8 cellular contexts compared by ENCODE assay signal in genomic region chr19:2479556-2480194, GRCh38. TPM values are rescaled to one million over a fixed set of nuclear protein-coding genes. Genes with fewer than 3 reads are reported as not detected.
DNase-seq lines count a peak whose midpoint lies in the region; ATAC-seq and TF ChIP-seq lines count a peak whose summit lies in the region.

No MANE protein-coding gene starts in this region.

- peak overlapping the region; percentile 21 to 100 for H3K4me3 Mint-ChIP-seq in CD14-positive monocyte
- peak overlapping the region; percentile 99 for H3K4me3 Mint-ChIP-seq in central memory CD8-positive, alpha-beta T cell

- H3K9me3 Mint-ChIP-seq in CD14-positive monocyte = peaks cover 12 to 21% (median 17%) of the 10 kb centered on the region in 7 donors
- peaks cover 6% of the 10 kb centered on the region for H3K9me3 Mint-ChIP-seq in central memory CD8-positive, alpha-beta T cell

- H3K79me2 ChIP-seq in neural cell (replicated peaks; ENCODE audit: insufficient read depth, low read length) = no peaks in the 10 kb centered on the region

- peaks cover 16 to 19% of the 10 kb centered on the region in 2 donors for H3K36me3 Mint-ChIP-seq in CD14-positive monocyte
- H3K36me3 Mint-ChIP-seq in central memory CD8-positive, alpha-beta T cell (ENCODE audit: insufficient read depth) = peaks cover 38% of the 10 kb centered on the region

- H3K27me3 Mint-ChIP-seq in CD14-positive monocyte (ENCODE audit: low read depth in 3 of 3) = peaks cover 3 to 13% (median 4%) of the 10 kb centered on the region in 3 donors
- no peaks in the 10 kb centered on the region for H3K27me3 Mint-ChIP-seq in central memory CD8-positive, alpha-beta T cell

- H2AFZ ChIP-seq in neural cell (ENCODE audit: low read depth, low read length) = no peak overlapping the region

- intact Hi-C loops in CD14-positive monocyte (cut with micrococcal nuclease) = loop anchor here (2.0 to 5.0 kb wide), 4 partner anchors 15 to 158 kb away; no protein-coding TSS in a partner anchor

- DNase-seq in CD14-positive monocyte (ENCODE audit: low spot score) = no peak
- no peak for DNase-seq in HL-60 (ENCODE audit: low read depth in 1 of 2, low spot score in 1 of 2)
- DNase-seq in central memory CD8-positive, alpha-beta T cell (ENCODE audit: low spot score in 2 of 2) = no peak
- no peak for DNase-seq in stimulated activated CD4-positive, alpha-beta T cell treated with anti-CD3 and anti-CD28 coated beads, Interleukin-4, amount 100 ng/mL, for 1 hour
- DNase-seq in EL = no peak
- no peak for DNase-seq in kidney tubule cell (ENCODE audit: low spot score)

- H3K4me2 ChIP-seq in neural cell (ENCODE audit: low read length) = no peak overlapping the region

- H3K4me1 Mint-ChIP-seq in CD14-positive monocyte = peaks cover 18% of the 10 kb centered on the region
- H3K4me1 Mint-ChIP-seq in central memory CD8-positive, alpha-beta T cell = peaks cover 33% of the 10 kb centered on the region

- TF ChIP-seq EP300 in neural cell (conservative IDR thresholded peaks at IDR 0.05; ENCODE audit: poor library complexity, severe bottlenecking) = no peak

- H3K27ac Mint-ChIP-seq in CD14-positive monocyte = peak overlapping the region in 6 of 7 donors; percentile 46 to 94 (median 89)
- peak overlapping the region; percentile 41 for H3K27ac Mint-ChIP-seq in central memory CD8-positive, alpha-beta T cell (ENCODE audit: low read depth)

- no peak for TF ChIP-seq RAD21 in neural cell (conservative IDR thresholded peaks at IDR 0.05)

- peaks cover 3% of the 10 kb centered on the region for H3K9me3 ChIP-seq in neural cell (ENCODE audit: low read length)

- H3K9me2 ChIP-seq in neural cell (ENCODE audit: insufficient read depth, low read length) = no peaks in the 10 kb centered on the region

- TF ChIP-seq CTCF in CD14-positive monocyte (IDR thresholded peaks at IDR 0.05) (peak; percentile 53), HL-60 (IDR thresholded peaks at IDR 0.05; ENCODE audit: insufficient read depth, low read length) (no peak), neural cell (IDR thresholded peaks at IDR 0.05; ENCODE audit: poor library complexity, severe bottlenecking) (peak; percentile 20)

- no peak for ATAC-seq in central memory CD8-positive, alpha-beta T cell (replicated peaks; ENCODE audit: extremely low read depth, poor library complexity, severe bottlenecking)
- ATAC-seq in HG02678 (IDR thresholded peaks at IDR 0.05; ENCODE audit: unreplicated experiment) = no peak

- peak overlapping the region; percentile 89 for H3K27ac ChIP-seq in HL-60 (replicated peaks)
- no peak overlapping the region for H3K27ac ChIP-seq in neural cell (ENCODE audit: low read length)

- H3K27me3 ChIP-seq in HL-60 (ENCODE audit: insufficient read depth, poor library complexity, severe bottlenecking) (no peaks in the 10 kb centered on the region), neural cell (ENCODE audit: insufficient read depth, low read depth, low read length) (peaks cover 61% of the 10 kb centered on the region)

- H3F3A ChIP-seq in neural cell (ENCODE audit: insufficient read depth, low read length, poor library complexity, severe bottlenecking) = no peaks in the 10 kb centered on the region

- no peak overlapping the region for H3K9ac ChIP-seq in neural cell (ENCODE audit: low read length)

- H3K4me3 ChIP-seq in HL-60 (replicated peaks; ENCODE audit: insufficient read depth, low read length) (no peak overlapping the region), neural cell (ENCODE audit: low read length) (no peak overlapping the region)

- H4K20me1 ChIP-seq in neural cell (ENCODE audit: insufficient read depth) = no peaks in the 10 kb centered on the region

- H3K36me3 ChIP-seq in neural cell (ENCODE audit: insufficient read depth, low read length) = no peaks in the 10 kb centered on the region

TF ChIP-seq in neural cell, 6 proteins besides CTCF, POLR2A, EP300 and RAD21:
- TF ChIP-seq TAF1 (IDR thresholded peaks at IDR 0.05; ENCODE audit: low read depth) (no peak), SMC3 (conservative IDR thresholded peaks at IDR 0.05; ENCODE audit: poor library complexity) (no peak)
- TF ChIP-seq, protein P1, sequence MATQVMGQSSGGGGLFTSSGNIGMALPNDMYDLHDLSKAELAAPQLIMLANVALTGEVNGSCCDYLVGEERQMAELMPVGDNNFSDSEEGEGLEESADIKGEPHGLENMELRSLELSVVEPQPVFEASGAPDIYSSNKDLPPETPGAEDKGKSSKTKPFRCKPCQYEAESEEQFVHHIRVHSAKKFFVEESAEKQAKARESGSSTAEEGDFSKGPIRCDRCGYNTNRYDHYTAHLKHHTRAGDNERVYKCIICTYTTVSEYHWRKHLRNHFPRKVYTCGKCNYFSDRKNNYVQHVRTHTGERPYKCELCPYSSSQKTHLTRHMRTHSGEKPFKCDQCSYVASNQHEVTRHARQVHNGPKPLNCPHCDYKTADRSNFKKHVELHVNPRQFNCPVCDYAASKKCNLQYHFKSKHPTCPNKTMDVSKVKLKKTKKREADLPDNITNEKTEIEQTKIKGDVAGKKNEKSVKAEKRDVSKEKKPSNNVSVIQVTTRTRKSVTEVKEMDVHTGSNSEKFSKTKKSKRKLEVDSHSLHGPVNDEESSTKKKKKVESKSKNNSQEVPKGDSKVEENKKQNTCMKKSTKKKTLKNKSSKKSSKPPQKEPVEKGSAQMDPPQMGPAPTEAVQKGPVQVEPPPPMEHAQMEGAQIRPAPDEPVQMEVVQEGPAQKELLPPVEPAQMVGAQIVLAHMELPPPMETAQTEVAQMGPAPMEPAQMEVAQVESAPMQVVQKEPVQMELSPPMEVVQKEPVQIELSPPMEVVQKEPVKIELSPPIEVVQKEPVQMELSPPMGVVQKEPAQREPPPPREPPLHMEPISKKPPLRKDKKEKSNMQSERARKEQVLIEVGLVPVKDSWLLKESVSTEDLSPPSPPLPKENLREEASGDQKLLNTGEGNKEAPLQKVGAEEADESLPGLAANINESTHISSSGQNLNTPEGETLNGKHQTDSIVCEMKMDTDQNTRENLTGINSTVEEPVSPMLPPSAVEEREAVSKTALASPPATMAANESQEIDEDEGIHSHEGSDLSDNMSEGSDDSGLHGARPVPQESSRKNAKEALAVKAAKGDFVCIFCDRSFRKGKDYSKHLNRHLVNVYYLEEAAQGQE (IDR thresholded peaks at IDR 0.05; ENCODE audit: borderline replicate concordance) = no peak
TF ChIP-seq in neural cell: peak in this region for 0.

RNA-seq across cellular contexts. Expression of gene GADD45B, which starts 3.7 kb away (rescaled TPM):
- polyA plus RNA-seq in CD14-positive monocyte = 10 to 100 TPM; 67.4 to 76.2 TPM
- polyA plus RNA-seq in neural cell = 0.44 TPM in 1 of 2 replicates, not detected in the other
- polyA minus RNA-seq in neural cell = 1.9 and 2.2 TPM in 2 replicates

RNA-seq across cellular contexts. Expression of gene LMNB2, which starts 22.9 kb away (rescaled TPM):
- polyA plus RNA-seq in CD14-positive monocyte (1 to 10 TPM; 2.3 to 4.2 TPM), neural cell (44.1 and 48.8 TPM in 2 replicates)
- polyA minus RNA-seq in neural cell = 57.9 and 71.6 TPM in 2 replicates

RNA-seq across cellular contexts. Expression of gene TIMM13, which starts 52.3 kb away (rescaled TPM):
- polyA plus RNA-seq in CD14-positive monocyte (10 to 100 TPM; 72.4 to 89.3 TPM), neural cell (61.0 and 73.0 TPM in 2 replicates)
- polyA minus RNA-seq in neural cell = 20.7 and 25.3 TPM in 2 replicates

Comparison
In these comparisons a context has a peak if more than half of its experiments do, and no peak if none do; other contexts are left out.
1. RNA of gene GADD45B, which starts 3.7 kb away (polyA plus RNA-seq): 67.4 to 76.2 TPM in CD14-positive monocyte; 0.44 TPM in neural cell; every median in the first group is over 10 times any median in the second.